18 cellular contexts compared by ENCODE assay signal in genomic region chr20:31844737-31845299, GRCh38. TPM values are rescaled to one million over a fixed set of nuclear protein-coding genes. Genes with fewer than 3 reads are reported as not detected.
DNase-seq lines count a peak whose midpoint lies in the region; ATAC-seq and TF ChIP-seq lines count a peak whose summit lies in the region.
"Had no signal": no experiment of that assay in that cellular context is flagged by ENCODE, and none has a peak within 500 bp of the region (broad histone marks: within the 10 kb centered on the region; RNA-seq: fewer than 3 reads in every experiment).

No MANE protein-coding gene starts in this region.

- ATAC-seq in heart left ventricle = no peak
- ATAC-seq in left ventricle myocardium superior = no peak
- ATAC-seq in effector memory CD8-positive, alpha-beta T cell (replicated peaks) = peak; percentile 18
- ATAC-seq in psoas muscle = no peak
- no peak for ATAC-seq in GM19395 (IDR thresholded peaks at IDR 0.05; ENCODE audit: unreplicated experiment)
- no peak for ATAC-seq in HG03196 (IDR thresholded peaks at IDR 0.05; ENCODE audit: unreplicated experiment)

- H3K9me3 ChIP-seq in heart left ventricle (no peaks in the 10 kb centered on the region), psoas muscle (no peaks in the 10 kb centered on the region), uterus (no peaks in the 10 kb centered on the region)

- H3K27me3 Mint-ChIP-seq in effector memory CD8-positive, alpha-beta T cell = peaks cover 0 to 7% of the 10 kb centered on the region in 2 donors
- H3K27me3 Mint-ChIP-seq: activated naive CD8-positive, alpha-beta T cell had no signal

- no peaks in the 10 kb centered on the region for H3K36me3 ChIP-seq in heart left ventricle
- no peaks in the 10 kb centered on the region for H3K36me3 ChIP-seq in psoas muscle (ENCODE audit: insufficient read depth in 1 of 2, low read depth in 1 of 2)
- H3K36me3 ChIP-seq in uterus = no peaks in the 10 kb centered on the region
- H3K36me3 ChIP-seq: neural progenitor cell had no signal

- H3K4me1 ChIP-seq in heart left ventricle (peaks cover 0 to 56% (median 25%) of the 10 kb centered on the region in 12 donors), psoas muscle (no peaks in the 10 kb centered on the region), uterus (peaks cover 0 to 18% of the 10 kb centered on the region in 2 donors)

- H3K9me3 Mint-ChIP-seq in effector memory CD8-positive, alpha-beta T cell = no peaks in the 10 kb centered on the region
- H3K9me3 Mint-ChIP-seq: activated CD4-positive, alpha-beta memory T cell treated with anti-CD3 and anti-CD28 coated beads for 36 hours; neural progenitor cell had no signal

- TF ChIP-seq POLR2A in heart left ventricle (IDR thresholded peaks at IDR 0.05) (no peak), uterus (IDR thresholded peaks at IDR 0.05) (no peak)

- no peak overlapping the region for H3K4me3 Mint-ChIP-seq in effector memory CD8-positive, alpha-beta T cell
- H3K4me3 Mint-ChIP-seq: activated CD4-positive, alpha-beta memory T cell treated with anti-CD3 and anti-CD28 coated beads for 36 hours; activated naive CD8-positive, alpha-beta T cell; neural progenitor cell had no signal

- H3K27me3 ChIP-seq in heart left ventricle (peaks cover 0 to 14% (median 8%) of the 10 kb centered on the region in 9 donors), psoas muscle (ENCODE audit: insufficient read depth in 3 of 3, low read length in 2 of 3) (peaks cover 0 to 11% (median 0%) of the 10 kb centered on the region in 3 donors), uterus (no peaks in the 10 kb centered on the region)

- no peak overlapping the region for H3K27ac Mint-ChIP-seq in effector memory CD8-positive, alpha-beta T cell
- H3K27ac Mint-ChIP-seq: activated CD4-positive, alpha-beta memory T cell treated with anti-CD3 and anti-CD28 coated beads for 36 hours; activated naive CD8-positive, alpha-beta T cell had no signal

- H3K4me3 ChIP-seq in heart left ventricle = peak overlapping the region; percentile 24 to 72 (median 50)
- H3K4me3 ChIP-seq in psoas muscle = peak overlapping the region; percentile 53
- peak overlapping the region in 1 of 2 donors; percentile 11 for H3K4me3 ChIP-seq in uterus
- H3K4me3 ChIP-seq: neural progenitor cell had no signal

- no peaks in the 10 kb centered on the region for H3K4me1 Mint-ChIP-seq in effector memory CD8-positive, alpha-beta T cell (ENCODE audit: low read depth in 2 of 2)

- H3K27ac ChIP-seq in heart left ventricle (peak overlapping the region in 11 of 12 donors; percentile 36 to 89 (median 74)), psoas muscle (peak overlapping the region; percentile 36), uterus (peak overlapping the region; percentile 78 to 81)
- H3K27ac ChIP-seq: neural progenitor cell had no signal

- H3K36me3 Mint-ChIP-seq in effector memory CD8-positive, alpha-beta T cell (ENCODE audit: insufficient read depth) = no peaks in the 10 kb centered on the region
- H3K36me3 Mint-ChIP-seq: activated CD4-positive, alpha-beta memory T cell treated with anti-CD3 and anti-CD28 coated beads for 36 hours; activated naive CD8-positive, alpha-beta T cell; neural progenitor cell had no signal

- intact Hi-C loops in heart left ventricle (cut with DNase I) = no loop called here
- intact Hi-C loops in left ventricle myocardium superior (cut with micrococcal nuclease) = no loop called here
- intact Hi-C loops in psoas muscle (cut with DNase I) = no loop called here
- intact Hi-C loops in uterus (cut with DNase I; ENCODE audit: low total_unique reads) = loop anchor here (10.0 kb wide), 1 partner anchor 110 kb away; the partner anchor contains the start of gene PDRG1

- 73 to 93% (median 83%) methylated on average over 15 to 28 of the region's 28 CpGs for WGBS in heart left ventricle, 4 donors
- 64 to 78% (median 73%) methylated on average over 28 of the region's 28 CpGs for WGBS in psoas muscle, 3 donors

- DNase-seq in heart left ventricle (no peak), left ventricle myocardium superior (no peak), psoas muscle (no peak), uterus (no peak), COLO668 (lab: John Stamatoyannopoulos, UW; ENCODE audit: unreplicated experiment) (no peak)
- no peak for DNase-seq in effector memory CD8-positive, alpha-beta T cell
- DNase-seq: activated CD4-positive, alpha-beta memory T cell treated with anti-CD3 and anti-CD28 coated beads for 36 hours; activated T-cell treated with anti-CD3 and anti-CD28 coated beads, Interleukin-2, amount 50 U/mL, for 48 hours; effector CD4-positive, alpha-beta T cell; NCI-H1694; stimulated activated naive CD4-positive, alpha-beta T cell treated with Interleukin-2 at 50 U/mL for 16 hours; T-helper 1 cell had no signal

- TF ChIP-seq CTCF in heart left ventricle (IDR thresholded peaks at IDR 0.05) (no peak), psoas muscle (IDR thresholded peaks at IDR 0.05) (no peak), uterus (IDR thresholded peaks at IDR 0.05) (no peak)

RNA-seq across cellular contexts. Expression of gene FOXS1, which starts 0.6 kb away (rescaled TPM):
- total RNA-seq in heart left ventricle (1 to 10 TPM; 1.9 to 6.0 (median 3.7) TPM), left ventricle myocardium superior (1.3 TPM), psoas muscle (1 to 10 TPM in 2 of 4 donors, under 1 TPM in 2; 0.59 to 3.8 (median 1.2) TPM), uterus (1 to 10 TPM in 2 of 4 donors, not detected in 2; 5.4 to 6.2 TPM)
- polyA plus RNA-seq in heart left ventricle (1 to 10 TPM; 2.5 to 4.9 TPM), psoas muscle (1 to 10 TPM in 1 of 3 donors, under 1 TPM in 2; 0.65 to 1.3 (median 0.87) TPM)
- total RNA-seq: A172; activated CD4-positive, alpha-beta memory T cell treated with anti-CD3 and anti-CD28 coated beads for 36 hours had no signal

RNA-seq across cellular contexts. Expression of gene DUSP15, which starts 25.5 kb away (rescaled TPM):
- total RNA-seq in heart left ventricle = 1 to 10 TPM; 1.0 to 7.4 (median 3.0) TPM
- polyA plus RNA-seq in heart left ventricle = 1 to 10 TPM in 1 of 2 donors, under 1 TPM in 1; 0.68 to 5.4 TPM
- 4.0 TPM for total RNA-seq in left ventricle myocardium superior
- under 1 TPM in 1 of 4 donors, not detected in 3; 0.51 TPM for total RNA-seq in psoas muscle
- under 1 TPM; 0.04 to 0.22 (median 0.17) TPM for polyA plus RNA-seq in psoas muscle
- total RNA-seq in uterus = 10 to 100 TPM in 1 of 4 donors, 1 to 10 TPM in 2, not detected in 1; 1.6 to 45.6 (median 8.8) TPM
- total RNA-seq: activated CD4-positive, alpha-beta memory T cell treated with anti-CD3 and anti-CD28 coated beads for 36 hours; RPMI7951 had no signal

RNA-seq across cellular contexts. Expression of gene TTLL9, which starts 25.6 kb away (rescaled TPM):
- total RNA-seq in heart left ventricle (not detected), left ventricle myocardium superior (not detected), psoas muscle (not detected), uterus (1 to 10 TPM in 1 of 4 donors, under 1 TPM in 2, not detected in 1; under 0.01 to 2.9 (median 0.91) TPM)
- polyA plus RNA-seq in heart left ventricle (not detected), psoas muscle (under 1 TPM in 1 of 3 donors, not detected in 2; 0.01 TPM)
- total RNA-seq: activated CD4-positive, alpha-beta memory T cell treated with anti-CD3 and anti-CD28 coated beads for 36 hours; RPMI7951 had no signal

RNA-seq across cellular contexts. Expression of gene MYLK2, which starts 25.7 kb away (rescaled TPM):
- under 1 TPM in 8 of 9 donors, not detected in 1; 0.10 to 0.76 (median 0.17) TPM for total RNA-seq in heart left ventricle
- polyA plus RNA-seq in heart left ventricle = under 1 TPM; 0.15 to 0.23 TPM
- 0.10 TPM for total RNA-seq in left ventricle myocardium superior
- total RNA-seq in psoas muscle = 100 to 1,000 TPM in 2 of 4 donors, 10 to 100 TPM in 2; 55.8 to 144 (median 102) TPM
- 100 to 1,000 TPM in 1 of 3 donors, 10 to 100 TPM in 2; 30.6 to 273 (median 91.4) TPM for polyA plus RNA-seq in psoas muscle
- total RNA-seq in uterus = under 1 TPM in 2 of 4 donors, not detected in 2; 0.21 to 0.69 TPM
